In the genomic region with DNA sequence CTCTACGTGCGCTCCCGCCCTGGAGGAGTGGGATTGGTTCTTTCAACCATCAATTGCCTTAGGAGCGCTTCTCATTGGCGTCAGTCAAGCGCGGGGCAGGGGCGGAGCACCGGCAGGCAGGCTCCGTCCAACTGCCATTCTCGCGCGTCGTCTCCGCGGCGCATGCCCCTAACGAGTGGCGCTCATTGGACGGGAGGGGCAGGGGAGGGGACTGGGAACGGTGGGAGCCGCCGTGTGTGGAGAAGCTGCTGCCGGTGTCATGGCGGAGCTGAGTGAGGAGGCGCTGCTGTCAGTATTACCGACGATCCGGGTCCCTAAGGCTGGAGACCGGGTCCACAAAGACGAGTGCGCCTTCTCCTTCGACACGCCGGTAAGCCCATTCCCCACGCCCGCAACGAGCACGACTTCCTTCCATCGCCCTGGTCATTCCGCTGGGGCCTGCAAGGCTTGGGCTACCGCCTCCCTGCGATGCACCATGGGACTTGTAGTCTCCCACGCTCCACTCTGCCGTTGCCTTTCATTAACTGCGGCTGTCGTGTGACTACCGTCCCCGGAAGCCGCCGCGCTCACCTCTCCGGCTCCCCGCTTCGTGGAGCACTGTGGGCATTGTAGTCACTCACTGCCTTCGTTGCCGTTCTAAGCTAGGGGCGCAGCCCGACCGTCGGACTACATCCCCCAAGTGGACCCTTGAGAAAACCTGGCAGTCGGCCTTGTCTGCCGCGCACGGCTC, we compare ENCODE assay signal across 1 cellular context.
A peak's percentile ranks its signal among the peaks of the same experiment; 100 is the strongest.
TF ChIP-seq lines count a peak whose summit lies in the region.

A gene with protein sequence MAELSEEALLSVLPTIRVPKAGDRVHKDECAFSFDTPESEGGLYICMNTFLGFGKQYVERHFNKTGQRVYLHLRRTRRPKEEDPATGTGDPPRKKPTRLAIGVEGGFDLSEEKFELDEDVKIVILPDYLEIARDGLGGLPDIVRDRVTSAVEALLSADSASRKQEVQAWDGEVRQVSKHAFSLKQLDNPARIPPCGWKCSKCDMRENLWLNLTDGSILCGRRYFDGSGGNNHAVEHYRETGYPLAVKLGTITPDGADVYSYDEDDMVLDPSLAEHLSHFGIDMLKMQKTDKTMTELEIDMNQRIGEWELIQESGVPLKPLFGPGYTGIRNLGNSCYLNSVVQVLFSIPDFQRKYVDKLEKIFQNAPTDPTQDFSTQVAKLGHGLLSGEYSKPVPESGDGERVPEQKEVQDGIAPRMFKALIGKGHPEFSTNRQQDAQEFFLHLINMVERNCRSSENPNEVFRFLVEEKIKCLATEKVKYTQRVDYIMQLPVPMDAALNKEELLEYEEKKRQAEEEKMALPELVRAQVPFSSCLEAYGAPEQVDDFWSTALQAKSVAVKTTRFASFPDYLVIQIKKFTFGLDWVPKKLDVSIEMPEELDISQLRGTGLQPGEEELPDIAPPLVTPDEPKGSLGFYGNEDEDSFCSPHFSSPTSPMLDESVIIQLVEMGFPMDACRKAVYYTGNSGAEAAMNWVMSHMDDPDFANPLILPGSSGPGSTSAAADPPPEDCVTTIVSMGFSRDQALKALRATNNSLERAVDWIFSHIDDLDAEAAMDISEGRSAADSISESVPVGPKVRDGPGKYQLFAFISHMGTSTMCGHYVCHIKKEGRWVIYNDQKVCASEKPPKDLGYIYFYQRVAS (plus strand): TSS at position 230 of the 730 bp plus-strand sequence. CDS start 30 bp downstream, at position 260.

TF ChIP-seq in K562, 482 proteins besides CTCF, POLR2A, EP300 and RAD21 (continued from another document and continues in another):
- TF ChIP-seq, protein P1, sequence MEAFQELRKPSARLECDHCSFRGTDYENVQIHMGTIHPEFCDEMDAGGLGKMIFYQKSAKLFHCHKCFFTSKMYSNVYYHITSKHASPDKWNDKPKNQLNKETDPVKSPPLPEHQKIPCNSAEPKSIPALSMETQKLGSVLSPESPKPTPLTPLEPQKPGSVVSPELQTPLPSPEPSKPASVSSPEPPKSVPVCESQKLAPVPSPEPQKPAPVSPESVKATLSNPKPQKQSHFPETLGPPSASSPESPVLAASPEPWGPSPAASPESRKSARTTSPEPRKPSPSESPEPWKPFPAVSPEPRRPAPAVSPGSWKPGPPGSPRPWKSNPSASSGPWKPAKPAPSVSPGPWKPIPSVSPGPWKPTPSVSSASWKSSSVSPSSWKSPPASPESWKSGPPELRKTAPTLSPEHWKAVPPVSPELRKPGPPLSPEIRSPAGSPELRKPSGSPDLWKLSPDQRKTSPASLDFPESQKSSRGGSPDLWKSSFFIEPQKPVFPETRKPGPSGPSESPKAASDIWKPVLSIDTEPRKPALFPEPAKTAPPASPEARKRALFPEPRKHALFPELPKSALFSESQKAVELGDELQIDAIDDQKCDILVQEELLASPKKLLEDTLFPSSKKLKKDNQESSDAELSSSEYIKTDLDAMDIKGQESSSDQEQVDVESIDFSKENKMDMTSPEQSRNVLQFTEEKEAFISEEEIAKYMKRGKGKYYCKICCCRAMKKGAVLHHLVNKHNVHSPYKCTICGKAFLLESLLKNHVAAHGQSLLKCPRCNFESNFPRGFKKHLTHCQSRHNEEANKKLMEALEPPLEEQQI (IDR thresholded peaks at IDR 0.05), result no peak
- TF ChIP-seq TAF7 (tag; IDR thresholded peaks at IDR 0.05) (peak; percentile 33; the same call in 1 of the 2 replicates), NCOR1 (IDR thresholded peaks at IDR 0.05) (no peak), RBM17 (IDR thresholded peaks at IDR 0.05; ENCODE audit: borderline replicate concordance, low read depth, low read length) (no peak), POLR2B (IDR thresholded peaks at IDR 0.05; ENCODE audit: low read depth, partially characterized antibody) (peak; percentile 58), CBFA2T2 (conservative IDR thresholded peaks at IDR 0.05) (no peak), HMG20B (CRISPR knock-in tag; IDR thresholded peaks at IDR 0.05) (no peak), PML (IDR thresholded peaks at IDR 0.05; ENCODE audit: low read length) (0 out of 2 replicates have a peak, but pooled peaks have one; percentile 43), BCOR (IDR thresholded peaks at IDR 0.05) (no peak), FOXP1 (CRISPR knock-in tag; IDR thresholded peaks at IDR 0.05) (0 out of 2 replicates have a peak, but pooled peaks have one; percentile 17), MAZ (CRISPR knock-in tag; conservative IDR thresholded peaks at IDR 0.05 in 1 of 2, IDR thresholded peaks at IDR 0.05 in 1 of 2) (peak; percentile 66 to 98), NFXL1 (CRISPR knock-in tag; IDR thresholded peaks at IDR 0.05) (0 out of 2 replicates have a peak, but pooled peaks have one; percentile 49), XRCC5 (IDR thresholded peaks at IDR 0.05; ENCODE audit: low read depth, low read length) (no peak), ZKSCAN8 (CRISPR knock-in tag; IDR thresholded peaks at IDR 0.05) (no peak), ZNF184 (CRISPR knock-in tag; IDR thresholded peaks at IDR 0.05) (no peak), SREBF2 (CRISPR knock-in tag; IDR thresholded peaks at IDR 0.05) (no peak), CC2D1A (IDR thresholded peaks at IDR 0.05) (no peak), NFATC3 (IDR thresholded peaks at IDR 0.05) (no peak), MYC (IDR thresholded peaks at IDR 0.05; ENCODE audit: low read depth, low read length) (peak; percentile 53; the same call in 1 of the 2 replicates), MYC (CRISPR knock-in tag; IDR thresholded peaks at IDR 0.05; ENCODE audit: borderline replicate concordance, low read depth) (no peak), SREBF1 (IDR thresholded peaks at IDR 0.05; ENCODE audit: borderline replicate concordance, low read depth, low read length) (no peak), ZNF282 (CRISPR knock-in tag; IDR thresholded peaks at IDR 0.05) (no peak), EHMT2 (IDR thresholded peaks at IDR 0.05) (no peak), ATF1 (CRISPR knock-in tag; IDR thresholded peaks at IDR 0.05) (no peak), ATF1 (tag; IDR thresholded peaks at IDR 0.05) (peak; percentile 92), SAP30 (IDR thresholded peaks at IDR 0.05; ENCODE audit: borderline replicate concordance, insufficient read depth, low read depth, low read length, poor library complexity, severe bottlenecking) (peak; percentile 86), ZNF175 (CRISPR knock-in tag; IDR thresholded peaks at IDR 0.05; ENCODE audit: low read depth) (peak; percentile 98), ZNF561 (CRISPR knock-in tag; conservative IDR thresholded peaks at IDR 0.05) (no peak), SMARCA4 (IDR thresholded peaks at IDR 0.05) (no peak)
- TF ChIP-seq, protein P2, sequence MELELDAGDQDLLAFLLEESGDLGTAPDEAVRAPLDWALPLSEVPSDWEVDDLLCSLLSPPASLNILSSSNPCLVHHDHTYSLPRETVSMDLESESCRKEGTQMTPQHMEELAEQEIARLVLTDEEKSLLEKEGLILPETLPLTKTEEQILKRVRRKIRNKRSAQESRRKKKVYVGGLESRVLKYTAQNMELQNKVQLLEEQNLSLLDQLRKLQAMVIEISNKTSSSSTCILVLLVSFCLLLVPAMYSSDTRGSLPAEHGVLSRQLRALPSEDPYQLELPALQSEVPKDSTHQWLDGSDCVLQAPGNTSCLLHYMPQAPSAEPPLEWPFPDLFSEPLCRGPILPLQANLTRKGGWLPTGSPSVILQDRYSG (tag; conservative IDR thresholded peaks at IDR 0.05; ENCODE audit: low read depth), result peak; percentile 96
- TF ChIP-seq, protein P3, sequence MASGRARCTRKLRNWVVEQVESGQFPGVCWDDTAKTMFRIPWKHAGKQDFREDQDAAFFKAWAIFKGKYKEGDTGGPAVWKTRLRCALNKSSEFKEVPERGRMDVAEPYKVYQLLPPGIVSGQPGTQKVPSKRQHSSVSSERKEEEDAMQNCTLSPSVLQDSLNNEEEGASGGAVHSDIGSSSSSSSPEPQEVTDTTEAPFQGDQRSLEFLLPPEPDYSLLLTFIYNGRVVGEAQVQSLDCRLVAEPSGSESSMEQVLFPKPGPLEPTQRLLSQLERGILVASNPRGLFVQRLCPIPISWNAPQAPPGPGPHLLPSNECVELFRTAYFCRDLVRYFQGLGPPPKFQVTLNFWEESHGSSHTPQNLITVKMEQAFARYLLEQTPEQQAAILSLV (tag; IDR thresholded peaks at IDR 0.05), result peak; percentile 70
- TF ChIP-seq, protein P4, sequence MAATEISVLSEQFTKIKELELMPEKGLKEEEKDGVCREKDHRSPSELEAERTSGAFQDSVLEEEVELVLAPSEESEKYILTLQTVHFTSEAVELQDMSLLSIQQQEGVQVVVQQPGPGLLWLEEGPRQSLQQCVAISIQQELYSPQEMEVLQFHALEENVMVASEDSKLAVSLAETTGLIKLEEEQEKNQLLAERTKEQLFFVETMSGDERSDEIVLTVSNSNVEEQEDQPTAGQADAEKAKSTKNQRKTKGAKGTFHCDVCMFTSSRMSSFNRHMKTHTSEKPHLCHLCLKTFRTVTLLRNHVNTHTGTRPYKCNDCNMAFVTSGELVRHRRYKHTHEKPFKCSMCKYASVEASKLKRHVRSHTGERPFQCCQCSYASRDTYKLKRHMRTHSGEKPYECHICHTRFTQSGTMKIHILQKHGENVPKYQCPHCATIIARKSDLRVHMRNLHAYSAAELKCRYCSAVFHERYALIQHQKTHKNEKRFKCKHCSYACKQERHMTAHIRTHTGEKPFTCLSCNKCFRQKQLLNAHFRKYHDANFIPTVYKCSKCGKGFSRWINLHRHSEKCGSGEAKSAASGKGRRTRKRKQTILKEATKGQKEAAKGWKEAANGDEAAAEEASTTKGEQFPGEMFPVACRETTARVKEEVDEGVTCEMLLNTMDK (IDR thresholded peaks at IDR 0.05; ENCODE audit: borderline replicate concordance, insufficient read depth, low read depth, low read length, poor library complexity, severe bottlenecking), result peak; percentile 1
- TF ChIP-seq, protein P5, sequence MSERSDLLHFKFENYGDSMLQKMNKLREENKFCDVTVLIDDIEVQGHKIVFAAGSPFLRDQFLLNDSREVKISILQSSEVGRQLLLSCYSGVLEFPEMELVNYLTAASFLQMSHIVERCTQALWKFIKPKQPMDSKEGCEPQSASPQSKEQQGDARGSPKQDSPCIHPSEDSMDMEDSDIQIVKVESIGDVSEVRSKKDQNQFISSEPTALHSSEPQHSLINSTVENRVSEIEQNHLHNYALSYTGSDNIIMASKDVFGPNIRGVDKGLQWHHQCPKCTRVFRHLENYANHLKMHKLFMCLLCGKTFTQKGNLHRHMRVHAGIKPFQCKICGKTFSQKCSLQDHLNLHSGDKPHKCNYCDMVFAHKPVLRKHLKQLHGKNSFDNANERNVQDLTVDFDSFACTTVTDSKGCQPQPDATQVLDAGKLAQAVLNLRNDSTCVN (CRISPR knock-in tag; IDR thresholded peaks at IDR 0.05), result peak; percentile 22; the same call in 1 of the 2 replicates
- TF ChIP-seq, protein P6, sequence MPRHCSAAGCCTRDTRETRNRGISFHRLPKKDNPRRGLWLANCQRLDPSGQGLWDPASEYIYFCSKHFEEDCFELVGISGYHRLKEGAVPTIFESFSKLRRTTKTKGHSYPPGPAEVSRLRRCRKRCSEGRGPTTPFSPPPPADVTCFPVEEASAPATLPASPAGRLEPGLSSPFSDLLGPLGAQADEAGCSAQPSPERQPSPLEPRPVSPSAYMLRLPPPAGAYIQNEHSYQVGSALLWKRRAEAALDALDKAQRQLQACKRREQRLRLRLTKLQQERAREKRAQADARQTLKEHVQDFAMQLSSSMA (CRISPR knock-in tag; IDR thresholded peaks at IDR 0.05), result no peak
- TF ChIP-seq, protein P7, sequence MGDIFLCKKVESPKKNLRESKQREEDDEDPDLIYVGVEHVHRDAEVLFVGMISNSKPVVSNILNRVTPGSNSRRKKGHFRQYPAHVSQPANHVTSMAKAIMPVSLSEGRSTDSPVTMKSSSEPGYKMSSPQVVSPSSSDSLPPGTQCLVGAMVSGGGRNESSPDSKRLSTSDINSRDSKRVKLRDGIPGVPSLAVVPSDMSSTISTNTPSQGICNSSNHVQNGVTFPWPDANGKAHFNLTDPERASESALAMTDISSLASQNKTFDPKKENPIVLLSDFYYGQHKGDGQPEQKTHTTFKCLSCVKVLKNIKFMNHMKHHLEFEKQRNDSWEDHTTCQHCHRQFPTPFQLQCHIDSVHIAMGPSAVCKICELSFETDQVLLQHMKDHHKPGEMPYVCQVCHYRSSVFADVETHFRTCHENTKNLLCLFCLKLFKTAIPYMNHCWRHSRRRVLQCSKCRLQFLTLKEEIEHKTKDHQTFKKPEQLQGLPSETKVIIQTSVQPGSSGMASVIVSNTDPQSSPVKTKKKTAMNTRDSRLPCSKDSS (IDR thresholded peaks at IDR 0.05; ENCODE audit: low read depth, partially characterized antibody), result no peak
- TF ChIP-seq, protein P8, sequence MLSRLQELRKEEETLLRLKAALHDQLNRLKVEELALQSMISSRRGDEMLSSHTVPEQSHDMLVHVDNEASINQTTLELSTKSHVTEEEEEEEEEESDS (CRISPR knock-in tag; IDR thresholded peaks at IDR 0.05), result no peak
- TF ChIP-seq, protein P9, sequence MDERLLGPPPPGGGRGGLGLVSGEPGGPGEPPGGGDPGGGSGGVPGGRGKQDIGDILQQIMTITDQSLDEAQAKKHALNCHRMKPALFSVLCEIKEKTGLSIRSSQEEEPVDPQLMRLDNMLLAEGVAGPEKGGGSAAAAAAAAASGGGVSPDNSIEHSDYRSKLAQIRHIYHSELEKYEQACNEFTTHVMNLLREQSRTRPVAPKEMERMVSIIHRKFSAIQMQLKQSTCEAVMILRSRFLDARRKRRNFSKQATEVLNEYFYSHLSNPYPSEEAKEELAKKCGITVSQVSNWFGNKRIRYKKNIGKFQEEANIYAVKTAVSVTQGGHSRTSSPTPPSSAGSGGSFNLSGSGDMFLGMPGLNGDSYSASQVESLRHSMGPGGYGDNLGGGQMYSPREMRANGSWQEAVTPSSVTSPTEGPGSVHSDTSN (CRISPR knock-in tag; IDR thresholded peaks at IDR 0.05; ENCODE audit: low read depth), result peak; percentile 80
- TF ChIP-seq, protein P9 (tag; conservative IDR thresholded peaks at IDR 0.05; ENCODE audit: low read depth), result peak; percentile 81
